Comparison of ENCODE assay signal across 1 cellular context in genomic region chr5:42840279-42840678, GRCh38.
TF ChIP-seq lines count a peak whose summit lies in the region.

No MANE protein-coding gene starts in this region.

TF ChIP-seq in WTC11, 78 proteins besides CTCF, POLR2A, EP300 and RAD21 (continued from another document):
- TF ChIP-seq TEAD4 (CRISPR knock-in tag; IDR thresholded peaks at IDR 0.05): no peak
- no peak for TF ChIP-seq CREB1 (CRISPR knock-in tag; IDR thresholded peaks at IDR 0.05)
- TF ChIP-seq ZMAT4 (CRISPR knock-in tag; IDR thresholded peaks at IDR 0.05): no peak
- no peak for TF ChIP-seq GTF2I (CRISPR knock-in tag; conservative IDR thresholded peaks at IDR 0.05)
- TF ChIP-seq PRRX2 (CRISPR knock-in tag; IDR thresholded peaks at IDR 0.05): no peak
- no peak for TF ChIP-seq MAX (CRISPR knock-in tag; IDR thresholded peaks at IDR 0.05)
- no peak for TF ChIP-seq NR1H2 (CRISPR knock-in tag; IDR thresholded peaks at IDR 0.05)
- TF ChIP-seq, protein P1, sequence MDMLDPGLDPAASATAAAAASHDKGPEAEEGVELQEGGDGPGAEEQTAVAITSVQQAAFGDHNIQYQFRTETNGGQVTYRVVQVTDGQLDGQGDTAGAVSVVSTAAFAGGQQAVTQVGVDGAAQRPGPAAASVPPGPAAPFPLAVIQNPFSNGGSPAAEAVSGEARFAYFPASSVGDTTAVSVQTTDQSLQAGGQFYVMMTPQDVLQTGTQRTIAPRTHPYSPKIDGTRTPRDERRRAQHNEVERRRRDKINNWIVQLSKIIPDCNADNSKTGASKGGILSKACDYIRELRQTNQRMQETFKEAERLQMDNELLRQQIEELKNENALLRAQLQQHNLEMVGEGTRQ (CRISPR knock-in tag; IDR thresholded peaks at IDR 0.05): no peak
- no peak for TF ChIP-seq OVOL2 (CRISPR knock-in tag; IDR thresholded peaks at IDR 0.05; ENCODE audit: borderline replicate concordance)
- no peak for TF ChIP-seq ZNF396 (CRISPR knock-in tag; IDR thresholded peaks at IDR 0.05; ENCODE audit: borderline replicate concordance)
